Comparison of ENCODE assay signal across 16 cellular contexts in the genomic region with DNA sequence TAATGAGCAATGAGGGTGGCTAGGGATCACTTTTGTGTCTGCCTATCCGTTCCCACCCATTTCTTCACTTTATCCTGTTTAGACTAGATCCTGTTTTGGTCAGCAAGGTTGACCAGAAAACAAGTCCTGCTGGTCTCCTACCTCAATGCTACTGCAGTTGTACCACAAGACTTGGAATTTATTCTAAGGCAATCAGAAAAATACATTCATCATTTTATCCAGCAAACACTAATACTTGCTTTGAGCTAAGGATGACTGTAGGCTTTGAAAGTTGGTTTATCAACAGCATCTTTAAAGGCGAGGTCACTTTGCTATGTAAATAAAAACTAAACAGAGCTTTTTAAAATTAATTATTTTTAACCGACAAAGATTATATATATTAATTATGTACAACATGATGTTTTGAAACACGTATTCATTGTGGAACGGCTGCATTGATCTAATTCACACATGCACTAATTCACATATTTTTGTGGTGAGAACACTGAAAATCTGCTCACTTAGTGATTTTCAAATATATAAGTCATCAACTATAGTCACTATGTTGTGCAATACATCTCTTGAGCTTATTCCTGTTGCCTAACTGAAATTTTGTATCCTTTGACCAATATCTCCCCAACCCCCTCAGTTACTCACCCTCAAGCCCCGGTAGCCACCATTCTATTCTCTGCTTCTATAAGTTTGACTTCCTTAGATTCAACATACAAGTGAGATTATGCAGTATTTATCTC.
DNase-seq lines count a peak whose midpoint lies in the region; ATAC-seq and TF ChIP-seq lines count a peak whose summit lies in the region.
"Had no signal": no experiment of that assay in that cellular context is flagged by ENCODE, and none has a peak within 500 bp of the region (broad histone marks: within the 10 kb centered on the region; RNA-seq: fewer than 3 reads in every experiment).

No MANE protein-coding gene starts in this region.

- ATAC-seq in HG03565 (IDR thresholded peaks at IDR 0.05; ENCODE audit: unreplicated experiment) (no peak), left ventricle myocardium superior (no peak)
- ATAC-seq: CD8-positive, alpha-beta T cell; mucosa of descending colon had no signal

- intact Hi-C loops in left ventricle myocardium superior (cut with micrococcal nuclease) = no loop called here

- DNase-seq in EL = peak; percentile 87
- DNase-seq in NCI-H226 = peak; percentile 59
- peak; percentile 43 for DNase-seq in epithelial cell of esophagus (ENCODE audit: low read depth)
- DNase-seq in retinal pigment epithelial cell (ENCODE audit: low read depth) = peak; percentile 45
- DNase-seq in NCI-H345 (lab: John Stamatoyannopoulos, UW) = no peak
- DNase-seq in left ventricle myocardium superior = no peak
- DNase-seq: activated CD4-positive, CD25-positive, alpha-beta regulatory T cell treated with anti-CD3 and anti-CD28 coated beads, Interleukin-2, amount 50 U/mL, for 72 hours; activated CD8-positive, alpha-beta memory T cell treated with anti-CD3 and anti-CD28 coated beads, Interleukin-2, amount 50 U/mL, for 48 hours; activated naive CD4-positive, alpha-beta T cell treated with anti-CD3 and anti-CD28 coated beads for 36 hours; CD8-positive, alpha-beta T cell; mucosa of descending colon; ovary; PC-9; T-helper 1 cell had no signal

- no peak overlapping the region for H3K4me3 ChIP-seq in epithelial cell of esophagus (ENCODE audit: low read length)
- no peak overlapping the region for H3K4me3 ChIP-seq in retinal pigment epithelial cell (ENCODE audit: low read length)
- H3K4me3 ChIP-seq: mucosa of descending colon, ovary, PC-9, thoracic aorta had no signal

- TF ChIP-seq CTCF in epithelial cell of esophagus (IDR thresholded peaks at IDR 0.05; ENCODE audit: insufficient read depth, low read depth, low read length, missing control alignments) = no peak
- no peak for TF ChIP-seq CTCF in retinal pigment epithelial cell (conservative IDR thresholded peaks at IDR 0.05; ENCODE audit: low read depth, low read length)

Comparison
In these comparisons a context has a peak if more than half of its experiments do, and no peak if none do; other contexts are left out.
1. DNase-seq: peak in EL (single experiment), NCI-H226 (single experiment), epithelial cell of esophagus (single experiment) and retinal pigment epithelial cell (single experiment); none in NCI-H345 (single experiment) and left ventricle myocardium superior (single experiment).